ENCODE assay signal across 20 cellular contexts in the genomic region with DNA sequence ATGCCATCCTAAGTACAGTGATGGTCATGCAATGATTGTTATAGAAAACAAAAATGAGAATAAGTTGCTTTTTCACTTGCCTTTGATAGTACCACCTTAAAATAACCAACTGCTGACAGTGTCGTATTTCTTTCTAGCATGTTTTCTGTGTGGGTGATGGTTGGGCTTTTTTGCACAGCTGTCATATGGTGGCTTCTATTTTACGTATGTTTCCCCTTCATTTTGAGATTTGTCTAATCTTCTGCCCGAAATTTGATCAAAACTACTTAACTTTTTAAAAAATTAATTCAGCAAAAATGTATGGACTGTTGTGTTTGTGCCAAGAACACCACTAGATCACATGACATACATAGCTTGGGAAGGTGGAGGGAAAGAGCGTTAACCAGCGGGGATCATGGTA.
"Had no signal": no experiment of that assay in that cellular context is flagged by ENCODE, and none has a peak within 500 bp of the region (broad histone marks: within the 10 kb centered on the region; RNA-seq: fewer than 3 reads in every experiment).

No MANE protein-coding gene starts in this region.

- DNase-seq: activated B cell treated with CpG ODN at 0.5 μM for 24 hours; activated CD4-positive, alpha-beta T cell treated with anti-CD3 and anti-CD28 coated beads for 48 hours; activated CD8-positive, alpha-beta memory T cell treated with anti-CD3 and anti-CD28 coated beads, Interleukin-2, amount 50 U/mL, for 48 hours; activated CD8-positive, alpha-beta T cell treated with anti-CD3 and anti-CD28 coated beads, Interleukin-2, amount 10 ng/mL, durations not matched to agents 7 days and 5 days; activated naive CD4-positive, alpha-beta T cell; activated naive CD8-positive, alpha-beta T cell treated with anti-CD3 and anti-CD28 coated beads for 36 hours; amniotic stem cell; hippocampal formation; naive thymus-derived CD8-positive, alpha-beta T cell; stimulated activated CD4-positive, alpha-beta T cell treated with anti-CD3 and anti-CD28 coated beads, Interleukin-4, amount 100 ng/mL, for 1 hour; stimulated activated naive CD8-positive, alpha-beta T cell treated with anti-CD3 and anti-CD28 coated beads, Interleukin-15, amount 100 ng/mL, for 72 hours; T-helper 1 cell; T-helper 9 cell; testis; upper lobe of left lung had no signal

- H2AFZ ChIP-seq: parathyroid adenoma had no signal

- H3K9me3 ChIP-seq: mucosa of descending colon, neutrophil, testis, upper lobe of left lung had no signal

- H3K4me3 ChIP-seq: mucosa of descending colon, smooth muscle cell, testis, upper lobe of left lung had no signal

- H3K4me2 ChIP-seq: smooth muscle cell had no signal

- H3K27ac ChIP-seq: neutrophil, parathyroid adenoma, testis had no signal

- H3K9me3 Mint-ChIP-seq: activated B cell treated with CpG ODN at 0.5 μM for 24 hours; activated naive CD8-positive, alpha-beta T cell treated with anti-CD3 and anti-CD28 coated beads for 36 hours; naive thymus-derived CD8-positive, alpha-beta T cell; stimulated activated naive CD8-positive, alpha-beta T cell treated with anti-CD3 and anti-CD28 coated beads, Interleukin-15, amount 100 ng/mL, for 72 hours had no signal

- H3K27me3 ChIP-seq: neutrophil, testis, upper lobe of left lung had no signal

- H3K79me2 ChIP-seq: parathyroid adenoma had no signal

- H3K4me1 ChIP-seq: parathyroid adenoma had no signal

- H3K27me3 Mint-ChIP-seq: activated B cell treated with CpG ODN at 0.5 μM for 24 hours; activated naive CD8-positive, alpha-beta T cell treated with anti-CD3 and anti-CD28 coated beads for 36 hours; naive thymus-derived CD8-positive, alpha-beta T cell; stimulated activated naive CD8-positive, alpha-beta T cell treated with anti-CD3 and anti-CD28 coated beads, Interleukin-15, amount 100 ng/mL, for 72 hours had no signal

- H3K4me3 Mint-ChIP-seq: activated B cell treated with CpG ODN at 0.5 μM for 24 hours; activated CD8-positive, alpha-beta T cell treated with anti-CD3 and anti-CD28 coated beads, Interleukin-2, amount 10 ng/mL, durations not matched to agents 7 days and 5 days; activated naive CD8-positive, alpha-beta T cell treated with anti-CD3 and anti-CD28 coated beads for 36 hours; naive thymus-derived CD8-positive, alpha-beta T cell; stimulated activated naive CD8-positive, alpha-beta T cell treated with anti-CD3 and anti-CD28 coated beads, Interleukin-15, amount 100 ng/mL, for 72 hours had no signal

- FAIRE-seq: islet of Langerhans had no signal

- H3K4me1 Mint-ChIP-seq: activated B cell treated with CpG ODN at 0.5 μM for 24 hours; activated naive CD8-positive, alpha-beta T cell treated with anti-CD3 and anti-CD28 coated beads for 36 hours had no signal

- H3K27ac Mint-ChIP-seq: activated B cell treated with CpG ODN at 0.5 μM for 24 hours; activated naive CD8-positive, alpha-beta T cell treated with anti-CD3 and anti-CD28 coated beads for 36 hours had no signal

- H3K9ac ChIP-seq: parathyroid adenoma had no signal
